Comparison of ENCODE assay signal across 1 cellular context in genomic region chr7:104962781-104963180, GRCh38.
TF ChIP-seq lines count a peak whose summit lies in the region.

No MANE protein-coding gene starts in this region.

TF ChIP-seq in A549, 52 proteins besides CTCF, POLR2A, EP300 and RAD21 (continued from another document):
- TF ChIP-seq GATA3 (IDR thresholded peaks at IDR 0.05; ENCODE audit: borderline replicate concordance) (no peak), CBX8 (IDR thresholded peaks at IDR 0.05) (no peak), ZC3H11A (IDR thresholded peaks at IDR 0.05) (no peak)
